28 cellular contexts compared by ENCODE assay signal in the genomic region with DNA sequence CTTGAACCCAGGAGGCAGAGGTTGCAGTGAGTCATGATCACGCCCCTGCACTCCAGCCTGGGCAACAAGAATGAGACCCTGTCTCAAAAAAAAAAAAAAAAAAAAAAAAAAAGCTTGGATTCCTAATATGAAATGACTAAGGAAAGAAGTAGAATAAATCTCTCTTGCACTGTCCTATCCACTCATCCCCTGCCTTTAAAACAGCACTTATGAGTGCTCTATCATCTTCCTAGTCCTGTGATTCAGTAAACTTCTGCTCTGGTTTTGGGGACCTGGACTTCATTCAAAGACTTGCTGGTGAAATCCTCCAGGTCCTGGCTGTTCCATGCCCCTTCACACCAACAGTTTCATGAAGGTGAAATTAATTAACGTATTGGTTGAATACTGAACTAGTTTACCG.
"Had no signal": no experiment of that assay in that cellular context is flagged by ENCODE, and none has a peak within 500 bp of the region (broad histone marks: within the 10 kb centered on the region; RNA-seq: fewer than 3 reads in every experiment).

No MANE protein-coding gene starts in this region.

- H3K27ac ChIP-seq: colonic mucosa, esophagus muscularis mucosa, foreskin keratinocyte, gastroesophageal sphincter, heart left ventricle, hepatocyte, neural progenitor cell, prostate gland, right atrium auricular region, sigmoid colon, suprapubic skin, transverse colon, upper lobe of right lung, uterus had no signal

- H3K36me3 Mint-ChIP-seq: neural progenitor cell; stimulated activated effector memory CD8-positive, alpha-beta T cell treated with anti-CD3 and anti-CD28 coated beads, Interleukin-12 subunit alpha, Interleukin-12 subunit beta, amount 100 ng/mL, for 72 hours had no signal

- H3K27me3 ChIP-seq: colonic mucosa, esophagus muscularis mucosa, foreskin keratinocyte, gastroesophageal sphincter, heart left ventricle, hepatocyte, neural progenitor cell, right atrium auricular region, sigmoid colon, suprapubic skin, transverse colon, upper lobe of right lung, uterus had no signal

- H3K4me1 ChIP-seq: colonic mucosa, gastroesophageal sphincter, neural progenitor cell, prostate gland, transverse colon, upper lobe of right lung, uterus had no signal

- H3K9me3 Mint-ChIP-seq: nephron; neural progenitor cell; stimulated activated effector memory CD8-positive, alpha-beta T cell treated with anti-CD3 and anti-CD28 coated beads, Interleukin-12 subunit alpha, Interleukin-12 subunit beta, amount 100 ng/mL, for 72 hours had no signal

- H3K36me3 ChIP-seq: colonic mucosa, esophagus muscularis mucosa, gastroesophageal sphincter, heart left ventricle, neural progenitor cell, prostate gland, right atrium auricular region, sigmoid colon, suprapubic skin, transverse colon, upper lobe of right lung, uterus had no signal

- DNase-seq: colonic mucosa; dermis blood vessel endothelial cell; effector memory CD4-positive, alpha-beta T cell; foreskin keratinocyte; heart left ventricle; kidney; mesendoderm; midbrain; naive thymus-derived CD4-positive, alpha-beta T cell; sigmoid colon; stimulated activated CD4-positive, alpha-beta T cell treated with anti-CD3 and anti-CD28 coated beads, Interleukin-2, amount 100 ng/mL, for 24 hours; stimulated activated CD4-positive, alpha-beta T cell treated with anti-CD3 and anti-CD28 coated beads, Interleukin-4, amount 100 ng/mL, for 24 hours; stimulated activated naive CD8-positive, alpha-beta T cell treated with anti-CD3 and anti-CD28 coated beads, Interleukin-15, Interleukin-2, amounts not matched to agents 100 U/mL and 50 U/mL, for 24 hours; transverse colon; upper lobe of right lung; uterus had no signal

- H3K4me3 Mint-ChIP-seq: naive thymus-derived CD4-positive, alpha-beta T cell; nephron; neural progenitor cell; stimulated activated effector memory CD8-positive, alpha-beta T cell treated with anti-CD3 and anti-CD28 coated beads, Interleukin-12 subunit alpha, Interleukin-12 subunit beta, amount 100 ng/mL, for 72 hours had no signal

- H2AFZ ChIP-seq: hepatocyte, neural progenitor cell had no signal

- ATAC-seq: foreskin keratinocyte; gastroesophageal sphincter; heart left ventricle; left lobe of liver; naive thymus-derived CD4-positive, alpha-beta T cell; stimulated activated effector memory CD8-positive, alpha-beta T cell treated with anti-CD3 and anti-CD28 coated beads, Interleukin-12 subunit alpha, Interleukin-12 subunit beta, amount 100 ng/mL, for 72 hours; stimulated activated naive CD8-positive, alpha-beta T cell treated with anti-CD3 and anti-CD28 coated beads, Interleukin-15, Interleukin-2, amounts not matched to agents 100 U/mL and 50 U/mL, for 24 hours; upper lobe of right lung had no signal

- H3K9me3 ChIP-seq: colonic mucosa, esophagus muscularis mucosa, gastroesophageal sphincter, heart left ventricle, prostate gland, right atrium auricular region, sigmoid colon, suprapubic skin, transverse colon, upper lobe of right lung, uterus had no signal

- H3K27ac Mint-ChIP-seq: naive thymus-derived CD4-positive, alpha-beta T cell; nephron; neural progenitor cell had no signal

- H3K4me1 Mint-ChIP-seq: neural progenitor cell had no signal

- H3K4me2 ChIP-seq: hepatocyte, neural progenitor cell had no signal

- H3K4me3 ChIP-seq: colonic mucosa, esophagus muscularis mucosa, gastroesophageal sphincter, heart left ventricle, hepatocyte, lung, neural progenitor cell, prostate gland, right atrium auricular region, sigmoid colon, suprapubic skin, transverse colon, upper lobe of right lung, uterus had no signal

- H3K9ac ChIP-seq: neural progenitor cell had no signal

- H3K79me2 ChIP-seq: hepatocyte had no signal

- FAIRE-seq: endothelial cell of umbilical vein, kidney had no signal

- H3K27me3 Mint-ChIP-seq: naive thymus-derived CD4-positive, alpha-beta T cell had no signal
